In genomic region chr2:134919360-134920210, GRCh38 we compare ENCODE assay signal across 8 cellular contexts. TPM values are rescaled to one million over a fixed set of nuclear protein-coding genes. Genes with fewer than 3 reads are reported as not detected.
DNase-seq lines count a peak whose midpoint lies in the region; ATAC-seq, FAIRE-seq and TF ChIP-seq lines count a peak whose summit lies in the region.

No MANE protein-coding gene starts in this region.

- H3K36me3 Mint-ChIP-seq in CD4-positive, CD25-positive, alpha-beta regulatory T cell: peaks cover 7% of the 10 kb centered on the region

- H3K4me1 ChIP-seq in CD4-positive, CD25-positive, alpha-beta regulatory T cell (ENCODE audit: control insufficient read depth, insufficient read depth, low read length, poor library complexity, severe bottlenecking): peaks cover 58% of the 10 kb centered on the region
- H3K4me1 ChIP-seq in Peyer's patch (peaks cover 0 to 29% (median 5%) of the 10 kb centered on the region in 4 donors), small intestine (ENCODE audit: control insufficient read depth in 2 of 2, insufficient read depth in 1 of 2, low read depth in 1 of 2, low read length in 1 of 2) (no peaks in the 10 kb centered on the region)

- POLR2A ChIA-PET in HEK293T (lab: Yijun Ruan, JAX): interaction anchor here (1.1 kb wide), 1 partner anchor 18 kb away, joined by 3 read pairs; no protein-coding TSS in a partner anchor

- H3K4me3 ChIP-seq in CD4-positive, CD25-positive, alpha-beta regulatory T cell (ENCODE audit: low read depth, low read length): peak overlapping the region; percentile 94
- peak overlapping the region; percentile 72 to 96 (median 80) for H3K4me3 ChIP-seq in Peyer's patch
- peak overlapping the region; percentile 96 for H3K4me3 ChIP-seq in iPS-11a (ENCODE audit: low read depth, low read length)
- H3K4me3 ChIP-seq in small intestine (ENCODE audit: low read depth in 1 of 2, low read length in 2 of 2): peak overlapping the region; percentile 88 to 96

- no peaks in the 10 kb centered on the region for H3K27me3 ChIP-seq in CD4-positive, CD25-positive, alpha-beta regulatory T cell (ENCODE audit: control insufficient read depth, insufficient read depth, low read length)
- H3K27me3 ChIP-seq in Peyer's patch (no peaks in the 10 kb centered on the region), small intestine (ENCODE audit: control insufficient read depth in 2 of 2, insufficient read depth in 2 of 2, low read length in 2 of 2) (no peaks in the 10 kb centered on the region)

- peaks cover 14% of the 10 kb centered on the region for H3K36me3 ChIP-seq in CD4-positive, CD25-positive, alpha-beta regulatory T cell (ENCODE audit: control insufficient read depth, insufficient read depth, low read length)
- no peaks in the 10 kb centered on the region for H3K36me3 ChIP-seq in Peyer's patch
- H3K36me3 ChIP-seq in small intestine (ENCODE audit: control insufficient read depth in 2 of 2, insufficient read depth in 2 of 2, low read length in 2 of 2): peaks cover 0 to 2% of the 10 kb centered on the region in 2 donors

- 1 to 2% (median 2%) methylated on average over 29 of the region's 29 CpGs for WGBS in adipose tissue, 3 donors
- WGBS in small intestine, 3 donors: 0 to 1% (median 1%) methylated on average over 29 of the region's 29 CpGs

- peaks cover 14% of the 10 kb centered on the region for H3K27me3 Mint-ChIP-seq in CD4-positive, CD25-positive, alpha-beta regulatory T cell

- H3K4me1 Mint-ChIP-seq in CD4-positive, CD25-positive, alpha-beta regulatory T cell: peaks cover 15 to 68% (median 43%) of the 10 kb centered on the region in 4 donors

- H3K9me3 ChIP-seq in CD4-positive, CD25-positive, alpha-beta regulatory T cell (ENCODE audit: control insufficient read depth in 2 of 2, low read length in 2 of 2): no peaks in the 10 kb centered on the region
- H3K9me3 ChIP-seq in Peyer's patch (no peaks in the 10 kb centered on the region), small intestine (ENCODE audit: control insufficient read depth, low read depth) (no peaks in the 10 kb centered on the region)

- CTCF ChIA-PET in HEK293T (lab: Yijun Ruan, JAX): no interaction called here

- no peak for ATAC-seq in CD4-positive, CD25-positive, alpha-beta regulatory T cell (ENCODE audit: low read depth in 2 of 2)
- ATAC-seq in HG02885 (IDR thresholded peaks at IDR 0.05; ENCODE audit: poor library complexity, unreplicated experiment): no peak

- peak overlapping the region; percentile 92 to 99 (median 94) for H3K4me3 Mint-ChIP-seq in CD4-positive, CD25-positive, alpha-beta regulatory T cell

- H3K27ac ChIP-seq in CD4-positive, CD25-positive, alpha-beta regulatory T cell (ENCODE audit: insufficient read depth, low read length, poor library complexity, severe bottlenecking): peak overlapping the region; percentile 96
- peak overlapping the region; percentile 92 to 97 (median 97) for H3K27ac ChIP-seq in Peyer's patch
- H3K27ac ChIP-seq in adipose tissue (ENCODE audit: low read depth, low read length): peak overlapping the region; percentile 68
- H3K27ac ChIP-seq in small intestine (ENCODE audit: low read depth in 1 of 2, low read length in 1 of 2): peak overlapping the region; percentile 98 to 100

- FAIRE-seq in small intestine (lab: Jason Lieb, UNC): no peak

- H3K27ac Mint-ChIP-seq in CD4-positive, CD25-positive, alpha-beta regulatory T cell: peak overlapping the region; percentile 95 to 100 (median 99)

- TF ChIP-seq POLR2A in Peyer's patch (IDR thresholded peaks at IDR 0.05): peak in 1 of 2 donors; percentile 26

- peak; percentile 31 to 74 (median 39) for DNase-seq in CD4-positive, CD25-positive, alpha-beta regulatory T cell
- DNase-seq in HEK293T (ENCODE audit: extremely low spot score): peak; percentile 16
- DNase-seq in Peyer's patch: peak in 2 of 3 donors; percentile 38 to 61
- DNase-seq in small intestine: peak; percentile 61
- DNase-seq in NCI-H1048 (lab: John Stamatoyannopoulos, UW): no peak

- TF ChIP-seq CTCF in Peyer's patch (IDR thresholded peaks at IDR 0.05): no peak

- H3K9me3 Mint-ChIP-seq in CD4-positive, CD25-positive, alpha-beta regulatory T cell: no peaks in the 10 kb centered on the region

TF ChIP-seq in HEK293T, 16 proteins besides CTCF, POLR2A, EP300 and RAD21:
- TF ChIP-seq ZNF384 (IDR thresholded peaks at IDR 0.05) (no peak), TARDBP (IDR thresholded peaks at IDR 0.05) (no peak), HDGF (IDR thresholded peaks at IDR 0.05; ENCODE audit: borderline replicate concordance) (no peak), SUZ12 (IDR thresholded peaks at IDR 0.05) (no peak), PKNOX1 (IDR thresholded peaks at IDR 0.05) (no peak), ARNT (IDR thresholded peaks at IDR 0.05) (no peak), SP1 (IDR thresholded peaks at IDR 0.05) (no peak), FOXK2 (IDR thresholded peaks at IDR 0.05) (no peak), ELF4 (IDR thresholded peaks at IDR 0.05) (no peak), NFRKB (IDR thresholded peaks at IDR 0.05) (no peak), FOXM1 (IDR thresholded peaks at IDR 0.05; ENCODE audit: borderline replicate concordance) (no peak), FOXA1 (IDR thresholded peaks at IDR 0.05) (no peak)

RNA-seq across cellular contexts. Expression of gene CCNT2, which starts 1.0 kb away (rescaled TPM):
- 71.2 TPM for total RNA-seq in CD4-positive, CD25-positive, alpha-beta regulatory T cell
- polyA plus RNA-seq in CD4-positive, CD25-positive, alpha-beta regulatory T cell: 10 to 100 TPM; 18.1 to 26.5 (median 22.7) TPM
- 10 to 100 TPM; 26.2 to 61.9 (median 48.0) TPM for total RNA-seq in Peyer's patch
- 1 to 10 TPM; 6.0 to 8.9 (median 7.3) TPM for polyA plus RNA-seq in adipose tissue
- polyA plus RNA-seq in small intestine: 10 to 100 TPM in 1 of 3 donors, 1 to 10 TPM in 2; 5.4 to 10.1 (median 8.5) TPM
